Comparison of ENCODE assay signal across 1 cellular context in the genomic region with DNA sequence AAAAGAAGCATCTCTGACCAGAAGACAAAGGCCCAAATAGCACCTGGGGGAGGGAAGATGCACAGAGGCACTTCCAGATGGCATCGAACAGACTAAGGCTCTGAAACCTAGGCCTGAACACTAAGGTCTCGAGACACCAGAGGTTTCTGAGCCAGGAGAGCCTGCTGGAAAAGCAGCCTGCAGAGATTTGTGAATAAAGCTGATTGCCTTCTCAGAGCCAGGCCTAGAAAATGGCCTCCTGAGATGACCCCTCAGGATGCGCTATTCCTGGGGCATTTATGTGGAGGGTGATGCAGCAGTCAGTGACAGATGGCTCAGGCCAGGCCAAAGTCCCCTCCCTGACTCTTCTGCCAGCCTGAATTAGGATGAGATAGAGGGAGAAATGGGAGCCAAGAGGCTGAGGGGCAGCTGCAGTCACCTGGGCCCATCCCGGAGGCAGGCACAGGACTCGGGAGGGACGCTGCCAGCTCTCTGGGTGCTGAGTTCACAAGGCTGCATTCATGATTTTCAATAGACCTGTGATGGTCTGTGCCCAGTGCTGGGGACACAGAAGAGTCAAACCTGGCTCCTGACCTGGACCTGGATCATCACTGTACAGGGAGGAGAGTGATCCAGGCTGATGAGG.
TF ChIP-seq lines count a peak whose summit lies in the region.

No MANE protein-coding gene starts in this region.

TF ChIP-seq in WTC11, 78 proteins besides CTCF, POLR2A, EP300 and RAD21 (continued from another document):
- TF ChIP-seq, protein P1, sequence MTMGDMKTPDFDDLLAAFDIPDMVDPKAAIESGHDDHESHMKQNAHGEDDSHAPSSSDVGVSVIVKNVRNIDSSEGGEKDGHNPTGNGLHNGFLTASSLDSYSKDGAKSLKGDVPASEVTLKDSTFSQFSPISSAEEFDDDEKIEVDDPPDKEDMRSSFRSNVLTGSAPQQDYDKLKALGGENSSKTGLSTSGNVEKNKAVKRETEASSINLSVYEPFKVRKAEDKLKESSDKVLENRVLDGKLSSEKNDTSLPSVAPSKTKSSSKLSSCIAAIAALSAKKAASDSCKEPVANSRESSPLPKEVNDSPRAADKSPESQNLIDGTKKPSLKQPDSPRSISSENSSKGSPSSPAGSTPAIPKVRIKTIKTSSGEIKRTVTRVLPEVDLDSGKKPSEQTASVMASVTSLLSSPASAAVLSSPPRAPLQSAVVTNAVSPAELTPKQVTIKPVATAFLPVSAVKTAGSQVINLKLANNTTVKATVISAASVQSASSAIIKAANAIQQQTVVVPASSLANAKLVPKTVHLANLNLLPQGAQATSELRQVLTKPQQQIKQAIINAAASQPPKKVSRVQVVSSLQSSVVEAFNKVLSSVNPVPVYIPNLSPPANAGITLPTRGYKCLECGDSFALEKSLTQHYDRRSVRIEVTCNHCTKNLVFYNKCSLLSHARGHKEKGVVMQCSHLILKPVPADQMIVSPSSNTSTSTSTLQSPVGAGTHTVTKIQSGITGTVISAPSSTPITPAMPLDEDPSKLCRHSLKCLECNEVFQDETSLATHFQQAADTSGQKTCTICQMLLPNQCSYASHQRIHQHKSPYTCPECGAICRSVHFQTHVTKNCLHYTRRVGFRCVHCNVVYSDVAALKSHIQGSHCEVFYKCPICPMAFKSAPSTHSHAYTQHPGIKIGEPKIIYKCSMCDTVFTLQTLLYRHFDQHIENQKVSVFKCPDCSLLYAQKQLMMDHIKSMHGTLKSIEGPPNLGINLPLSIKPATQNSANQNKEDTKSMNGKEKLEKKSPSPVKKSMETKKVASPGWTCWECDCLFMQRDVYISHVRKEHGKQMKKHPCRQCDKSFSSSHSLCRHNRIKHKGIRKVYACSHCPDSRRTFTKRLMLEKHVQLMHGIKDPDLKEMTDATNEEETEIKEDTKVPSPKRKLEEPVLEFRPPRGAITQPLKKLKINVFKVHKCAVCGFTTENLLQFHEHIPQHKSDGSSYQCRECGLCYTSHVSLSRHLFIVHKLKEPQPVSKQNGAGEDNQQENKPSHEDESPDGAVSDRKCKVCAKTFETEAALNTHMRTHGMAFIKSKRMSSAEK (CRISPR knock-in tag; IDR thresholded peaks at IDR 0.05; ENCODE audit: borderline replicate concordance) = no peak
- TF ChIP-seq, protein P2, sequence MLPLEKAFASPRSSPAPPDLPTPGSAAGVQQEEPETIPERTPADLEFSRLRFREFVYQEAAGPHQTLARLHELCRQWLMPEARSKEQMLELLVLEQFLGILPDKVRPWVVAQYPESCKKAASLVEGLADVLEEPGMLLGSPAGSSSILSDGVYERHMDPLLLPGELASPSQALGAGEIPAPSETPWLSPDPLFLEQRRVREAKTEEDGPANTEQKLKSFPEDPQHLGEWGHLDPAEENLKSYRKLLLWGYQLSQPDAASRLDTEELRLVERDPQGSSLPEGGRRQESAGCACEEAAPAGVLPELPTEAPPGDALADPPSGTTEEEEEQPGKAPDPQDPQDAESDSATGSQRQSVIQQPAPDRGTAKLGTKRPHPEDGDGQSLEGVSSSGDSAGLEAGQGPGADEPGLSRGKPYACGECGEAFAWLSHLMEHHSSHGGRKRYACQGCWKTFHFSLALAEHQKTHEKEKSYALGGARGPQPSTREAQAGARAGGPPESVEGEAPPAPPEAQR (CRISPR knock-in tag; IDR thresholded peaks at IDR 0.05) = no peak
